In genomic region chr14:21264025-21264801, GRCh38 we compare ENCODE assay signal across 8 cellular contexts. TPM values are rescaled to one million over a fixed set of nuclear protein-coding genes. Genes with fewer than 3 reads are reported as not detected.
DNase-seq lines count a peak whose midpoint lies in the region; ATAC-seq and TF ChIP-seq lines count a peak whose summit lies in the region.

No MANE protein-coding gene starts in this region.

- no peaks in the 10 kb centered on the region for H3K79me1 ChIP-seq in mesenchymal stem cell (replicated peaks; ENCODE audit: low read length, poor library complexity, severe bottlenecking)

- no peak overlapping the region for H4K8ac ChIP-seq in mesenchymal stem cell (ENCODE audit: low read length)

- H2AFZ ChIP-seq in mesenchymal stem cell (ENCODE audit: low read depth, low read length): no peak overlapping the region

- no peak overlapping the region for H2AK5ac ChIP-seq in mesenchymal stem cell (ENCODE audit: low read length, severe bottlenecking)

- no peak for TF ChIP-seq CTCF in ascending aorta (IDR thresholded peaks at IDR 0.05)

- 0 out of 2 replicates have a peak overlapping the region, but pooled peaks have one; percentile 20 for H3K4me3 ChIP-seq in HUES48 (ENCODE audit: low read depth, low read length)
- peak overlapping the region; percentile 11 to 95 for H3K4me3 ChIP-seq in ascending aorta
- H3K4me3 ChIP-seq in mesenchymal stem cell (ENCODE audit: insufficient read depth in 1 of 2, low read depth in 1 of 2, low read length in 2 of 2): peak overlapping the region in 1 of 2 experiments; percentile 59

- H2BK15ac ChIP-seq in mesenchymal stem cell (ENCODE audit: low read depth, poor library complexity, severe bottlenecking): no peak overlapping the region

- H4K91ac ChIP-seq in mesenchymal stem cell (ENCODE audit: low read length): no peak overlapping the region

- H3K9me3 ChIP-seq in HUES48 (ENCODE audit: control insufficient read depth, insufficient read depth, low read length) (no peaks in the 10 kb centered on the region), ascending aorta (no peaks in the 10 kb centered on the region), mesenchymal stem cell (ENCODE audit: control insufficient read depth, low read length) (no peaks in the 10 kb centered on the region)

- peak overlapping the region; percentile 3 for H3K4me2 ChIP-seq in mesenchymal stem cell (ENCODE audit: low read length, poor library complexity, severe bottlenecking)

- H3K4me1 ChIP-seq in HUES48 (ENCODE audit: control insufficient read depth, insufficient read depth, low read length) (peaks cover 39% of the 10 kb centered on the region), ascending aorta (peaks cover 21 to 34% of the 10 kb centered on the region in 2 donors), mesenchymal stem cell (ENCODE audit: control insufficient read depth, insufficient read depth, low read depth, low read length) (peaks cover 18% of the 10 kb centered on the region)

- H3K9ac ChIP-seq in HUES48 (ENCODE audit: low read depth, low read length) (no peak overlapping the region), mesenchymal stem cell (ENCODE audit: low read length) (peak overlapping the region; percentile 100)

- 92% methylated on average over 1 of the region's 4 CpGs for WGBS in mesenchymal stem cell

- no peak overlapping the region for H3K14ac ChIP-seq in mesenchymal stem cell (ENCODE audit: low read length in 2 of 2)

- in situ Hi-C loops in KBM-7 (cut with MboI; ENCODE audit: low pct_unique_long_range_greater_than_20kb, low sequenced_read_pairs): no loop called here

- H3K23ac ChIP-seq in mesenchymal stem cell (ENCODE audit: low read length in 2 of 2): no peak overlapping the region

- H3K27ac ChIP-seq in HUES48 (ENCODE audit: low read depth, low read length) (peak overlapping the region; percentile 40), ascending aorta (peak overlapping the region; percentile 19 to 37), mesenchymal stem cell (ENCODE audit: low read length, poor library complexity, severe bottlenecking) (peak overlapping the region; percentile 65)

- H3K36me3 ChIP-seq in HUES48 (ENCODE audit: control insufficient read depth, insufficient read depth, low read length): peaks cover 90% of the 10 kb centered on the region
- H3K36me3 ChIP-seq in ascending aorta: peaks cover 20 to 44% of the 10 kb centered on the region in 2 donors
- peaks cover 26 to 73% of the 10 kb centered on the region in 2 experiments for H3K36me3 ChIP-seq in mesenchymal stem cell (ENCODE audit: control insufficient read depth in 1 of 2, insufficient read depth in 2 of 2, low read depth in 1 of 2, low read length in 2 of 2)

- H3K27me3 ChIP-seq in HUES48 (ENCODE audit: control insufficient read depth, insufficient read depth, low read length) (no peaks in the 10 kb centered on the region), ascending aorta (no peaks in the 10 kb centered on the region), mesenchymal stem cell (ENCODE audit: control insufficient read depth in 1 of 2, insufficient read depth in 1 of 2, low read length in 2 of 2) (no peaks in the 10 kb centered on the region)

- peak; percentile 66 for DNase-seq in GM03348 (ENCODE audit: low spot score)
- DNase-seq in ascending aorta (ENCODE audit: low spot score in 2 of 2): no peak
- peak; percentile 84 for DNase-seq in mesenchymal stem cell
- no peak for DNase-seq in KBM-7
- no peak for DNase-seq in NCI-H526 (lab: John Stamatoyannopoulos, UW)
- DNase-seq in ureter (ENCODE audit: low spot score): no peak

- H3K18ac ChIP-seq in mesenchymal stem cell (ENCODE audit: low read depth in 1 of 2, low read length in 2 of 2): no peak overlapping the region

- H2BK12ac ChIP-seq in mesenchymal stem cell (ENCODE audit: low read length in 2 of 2): no peak overlapping the region

- peak; percentile 61 for ATAC-seq in GM21528 (IDR thresholded peaks at IDR 0.05; ENCODE audit: low FRiP score, unreplicated experiment)

- intact Hi-C loops in ascending aorta (cut with DNase I): loop anchor here (10.0 kb wide), 1 partner anchor 279 kb away; the partner anchor contains the start of gene METTL17

- H3K4ac ChIP-seq in mesenchymal stem cell (ENCODE audit: low read depth in 1 of 2, low read length in 2 of 2): no peak overlapping the region

- no peak overlapping the region for H2BK120ac ChIP-seq in mesenchymal stem cell (ENCODE audit: low read depth, low read length)

- H2BK5ac ChIP-seq in mesenchymal stem cell (ENCODE audit: low read depth, low read length, poor library complexity, severe bottlenecking): no peak overlapping the region

RNA-seq across cellular contexts. Expression of gene HNRNPC, which starts 5.0 kb away (rescaled TPM):
- 303 TPM for total RNA-seq in ascending aorta
- 493 TPM for polyA plus RNA-seq in mesenchymal stem cell (2013, experiment 1 of 2)
- polyA plus RNA-seq in mesenchymal stem cell (2013, experiment 2 of 2): 510 TPM
- 591 TPM for total RNA-seq in ureter

RNA-seq across cellular contexts. Expression of gene RPGRIP1, which starts 15.7 kb away (rescaled TPM):
- not detected for total RNA-seq in ascending aorta
- polyA plus RNA-seq in mesenchymal stem cell (2013, experiment 1 of 2): 0.18 TPM
- 0.10 TPM for polyA plus RNA-seq in mesenchymal stem cell (2013, experiment 2 of 2)
- total RNA-seq in ureter: 0.49 TPM

Comparison
In these comparisons a context has a peak if more than half of its experiments do, and no peak if none do; other contexts are left out.
1. DNase-seq: peak in GM03348 (single experiment) and mesenchymal stem cell (single experiment); none in ascending aorta (0 of 2), KBM-7 (single experiment), NCI-H526 (0 of 2) and ureter (single experiment).
2. Peak in every context shown above with its lines, with median percentiles within 50 percentile points of each other: H3K27ac ChIP-seq.